Comparison of ENCODE assay signal across 13 cellular contexts in genomic region chr22:42366815-42367581, GRCh38.
DNase-seq lines count a peak whose midpoint lies in the region; TF ChIP-seq lines count a peak whose summit lies in the region.
"Had no signal": no experiment of that assay in that cellular context is flagged by ENCODE, and none has a peak within 500 bp of the region (broad histone marks: within the 10 kb centered on the region; RNA-seq: fewer than 3 reads in every experiment).

No MANE protein-coding gene starts in this region.

- H3K9me3 ChIP-seq in tibial nerve: no peaks in the 10 kb centered on the region
- H3K9me3 ChIP-seq: spleen had no signal

- no peaks in the 10 kb centered on the region for H3K27me3 Mint-ChIP-seq in activated naive CD8-positive, alpha-beta T cell
- peaks cover 32% of the 10 kb centered on the region for H3K27me3 Mint-ChIP-seq in activated naive CD8-positive, alpha-beta T cell treated with anti-CD3 and anti-CD28 coated beads for 36 hours

- no peak for TF ChIP-seq EP300 in tibial nerve (IDR thresholded peaks at IDR 0.05)

- no peaks in the 10 kb centered on the region for H3K36me3 Mint-ChIP-seq in activated naive CD8-positive, alpha-beta T cell
- H3K36me3 Mint-ChIP-seq in activated naive CD8-positive, alpha-beta T cell treated with anti-CD3 and anti-CD28 coated beads for 36 hours: no peaks in the 10 kb centered on the region

- H3K4me1 ChIP-seq in tibial nerve: peaks cover 0 to 57% (median 24%) of the 10 kb centered on the region in 4 donors

- no peak for DNase-seq in activated naive CD8-positive, alpha-beta T cell treated with anti-CD3 and anti-CD28 coated beads for 36 hours
- DNase-seq in cerebellum (ENCODE audit: low spot score) (peak; percentile 67), midbrain (lab: John Stamatoyannopoulos, UW) (peak; percentile 74), tibial nerve (ENCODE audit: low spot score in 2 of 2) (no peak), DMS79 (lab: John Stamatoyannopoulos, UW) (no peak), AG08396 (ENCODE audit: low spot score) (no peak), GM10266 (ENCODE audit: extremely low spot score) (no peak)
- DNase-seq: AML-193, NCI-H1930, SHP77 treated with DMSO at 0.1 percent for 48 hours, spleen had no signal

- H3K4me3 ChIP-seq in tibial nerve: no peak overlapping the region
- H3K4me3 ChIP-seq: lung had no signal

- no peak for TF ChIP-seq CTCF in tibial nerve (IDR thresholded peaks at IDR 0.05)
- TF ChIP-seq CTCF in GM10266 (IDR thresholded peaks at IDR 0.05; ENCODE audit: control insufficient read depth, insufficient read depth, low read depth, missing control alignments): no peak

- 62 to 72% methylated on average over 8 of the region's 8 CpGs for WGBS in tibial nerve, 2 donors

- no peaks in the 10 kb centered on the region for H3K9me3 Mint-ChIP-seq in activated naive CD8-positive, alpha-beta T cell (ENCODE audit: low read depth)
- no peaks in the 10 kb centered on the region for H3K9me3 Mint-ChIP-seq in activated naive CD8-positive, alpha-beta T cell treated with anti-CD3 and anti-CD28 coated beads for 36 hours

- H3K27ac Mint-ChIP-seq in activated naive CD8-positive, alpha-beta T cell: no peak overlapping the region
- no peak overlapping the region for H3K27ac Mint-ChIP-seq in activated naive CD8-positive, alpha-beta T cell treated with anti-CD3 and anti-CD28 coated beads for 36 hours

- H3K27ac ChIP-seq in tibial nerve: peak overlapping the region in 3 of 4 donors; percentile 2 to 61 (median 51)

- no peaks in the 10 kb centered on the region for H3K36me3 ChIP-seq in tibial nerve
- H3K36me3 ChIP-seq: spleen had no signal

- no peak for TF ChIP-seq POLR2A in tibial nerve (IDR thresholded peaks at IDR 0.05)

- peaks cover 0 to 22% of the 10 kb centered on the region in 2 donors for H3K27me3 ChIP-seq in tibial nerve

- H3K4me3 Mint-ChIP-seq in activated naive CD8-positive, alpha-beta T cell: peak overlapping the region; percentile 69
- H3K4me3 Mint-ChIP-seq in activated naive CD8-positive, alpha-beta T cell treated with anti-CD3 and anti-CD28 coated beads for 36 hours: no peak overlapping the region

- H3K4me1 Mint-ChIP-seq in activated naive CD8-positive, alpha-beta T cell (ENCODE audit: low read depth): peaks cover 10% of the 10 kb centered on the region
- H3K4me1 Mint-ChIP-seq in activated naive CD8-positive, alpha-beta T cell treated with anti-CD3 and anti-CD28 coated beads for 36 hours: peaks cover 27% of the 10 kb centered on the region

Comparison
In these comparisons a context has a peak if more than half of its experiments do, and no peak if none do; other contexts are left out.
1. DNase-seq: peak in cerebellum (single experiment) and midbrain (single experiment); none in activated naive CD8-positive, alpha-beta T cell treated with anti-CD3 and anti-CD28 coated beads for 36 hours (single experiment), tibial nerve (0 of 2), DMS79 (single experiment), AG08396 (single experiment) and GM10266 (single experiment).